Comparison of ENCODE assay signal across 1 cellular context in genomic region chr19:5884065-5884811, GRCh38.
A peak's percentile ranks its signal among the peaks of the same experiment; 100 is the strongest.
TF ChIP-seq lines count a peak whose summit lies in the region.

No MANE protein-coding gene starts in this region.

TF ChIP-seq in GM12878, 131 proteins besides CTCF, POLR2A, EP300 and RAD21:
- peak; percentile 47; the same call in 1 of the 2 replicates for TF ChIP-seq IKZF1 (conservative IDR thresholded peaks at IDR 0.05)
- TF ChIP-seq SPI1 (IDR thresholded peaks at IDR 0.05; ENCODE audit: borderline replicate concordance, insufficient read depth, low read depth, low read length): peak; percentile 79; the same call in 1 of the 2 replicates
- TF ChIP-seq NR2F1 (conservative IDR thresholded peaks at IDR 0.05): 0 out of 2 replicates have a peak, but pooled peaks have one; percentile 23
- TF ChIP-seq ATF7 (IDR thresholded peaks at IDR 0.05; ENCODE audit: low read depth): peak; percentile 32; the same call in 1 of the 2 replicates
- TF ChIP-seq IKZF2 (IDR thresholded peaks at IDR 0.05): peak; percentile 33 to 45; a peak in 2 of 4 replicates
